Comparison of ENCODE assay signal across 8 cellular contexts in the genomic region with DNA sequence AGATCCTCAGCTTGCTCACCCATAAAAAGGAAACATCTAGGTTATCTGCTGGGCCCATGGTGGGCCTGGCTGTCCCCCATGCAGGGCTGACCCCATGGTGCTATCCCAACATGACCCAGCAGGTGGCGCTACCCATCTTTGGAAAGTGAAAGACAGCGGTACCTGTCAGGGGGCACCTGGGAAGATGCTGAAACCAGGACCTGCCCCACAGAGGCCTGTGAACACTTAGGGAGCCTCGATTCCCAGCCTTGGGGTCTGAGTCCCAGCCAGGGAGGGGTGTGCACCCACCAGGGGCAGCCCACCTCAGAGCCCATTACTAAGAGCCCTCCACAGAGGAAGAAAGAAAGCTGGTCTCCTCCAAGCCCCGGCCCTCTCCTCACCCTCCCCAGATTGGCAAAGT. TPM values are rescaled to one million over a fixed set of nuclear protein-coding genes. Genes with fewer than 3 reads are reported as not detected.
DNase-seq lines count a peak whose midpoint lies in the region; ATAC-seq and TF ChIP-seq lines count a peak whose summit lies in the region.

No MANE protein-coding gene starts in this region.

- no peaks in the 10 kb centered on the region for H3K9me3 ChIP-seq in DOHH2 (ENCODE audit: control insufficient read depth, insufficient read depth, low read length)
- H3K9me3 ChIP-seq in right cardiac atrium (ENCODE audit: control insufficient read depth, low read length), result no peaks in the 10 kb centered on the region

- H3K9me2 ChIP-seq in DOHH2 (replicated peaks; ENCODE audit: control insufficient read depth, low read length), result no peaks in the 10 kb centered on the region

- H3K9me3 Mint-ChIP-seq in activated naive CD4-positive, alpha-beta T cell treated with anti-CD3 and anti-CD28 coated beads, Interleukin-2, amount 50 U/mL, for 72 hours, result no peaks in the 10 kb centered on the region

- peaks cover 94% of the 10 kb centered on the region for H3K36me3 ChIP-seq in DOHH2 (ENCODE audit: control insufficient read depth, low read length)

- 33% methylated on average over 4 of the region's 4 CpGs for WGBS in right cardiac atrium

- peak overlapping the region; percentile 52 for H3K4me3 ChIP-seq in DOHH2 (ENCODE audit: low read length)
- no peak overlapping the region for H3K4me3 ChIP-seq in right cardiac atrium (ENCODE audit: low read length)

- peaks cover 4% of the 10 kb centered on the region for H3F3A ChIP-seq in DOHH2 (ENCODE audit: control insufficient read depth, insufficient read depth)

- intact Hi-C loops in right cardiac atrium (cut with DNase I), result loop anchor here in 3 of 4 donors (2.0 to 10.0 kb wide), 3 partner anchors 48 to 76 kb away; partner anchors contain the start of gene BICD2 (in 1 of the 3)

- H3K27ac Mint-ChIP-seq in activated naive CD4-positive, alpha-beta T cell treated with anti-CD3 and anti-CD28 coated beads, Interleukin-2, amount 50 U/mL, for 72 hours, result no peak overlapping the region

- H3K4me1 ChIP-seq in DOHH2 (ENCODE audit: control insufficient read depth, low read length) (peaks cover 59% of the 10 kb centered on the region), right cardiac atrium (ENCODE audit: control insufficient read depth, insufficient read depth, low read length) (no peaks in the 10 kb centered on the region)

- in situ Hi-C loops in SK-MEL-5 (cut with HindIII; ENCODE audit: low pct_unique_long_range_greater_than_20kb, low sequenced_read_pairs), result no loop called here

- ATAC-seq in HG03159 (IDR thresholded peaks at IDR 0.05; ENCODE audit: unreplicated experiment) (peak; percentile 56), right cardiac atrium (peak; percentile 15 to 50), HG02763 (IDR thresholded peaks at IDR 0.05; ENCODE audit: unreplicated experiment) (no peak)
- peak; percentile 76 to 77 for ATAC-seq in activated naive CD4-positive, alpha-beta T cell treated with anti-CD3 and anti-CD28 coated beads, Interleukin-2, amount 50 U/mL, for 72 hours

- H3K36me3 Mint-ChIP-seq in activated naive CD4-positive, alpha-beta T cell treated with anti-CD3 and anti-CD28 coated beads, Interleukin-2, amount 50 U/mL, for 72 hours, result peaks cover 15 to 22% of the 10 kb centered on the region in 2 donors

- peak; percentile 98 for TF ChIP-seq CTCF in DOHH2 (IDR thresholded peaks at IDR 0.05; ENCODE audit: low read depth, low read length, poor library complexity, severe bottlenecking)

- peak; percentile 65 for DNase-seq in SK-MEL-5 (ENCODE audit: low read depth, low spot score)
- peak; percentile 70 to 97 for DNase-seq in activated naive CD4-positive, alpha-beta T cell treated with anti-CD3 and anti-CD28 coated beads, Interleukin-2, amount 50 U/mL, for 72 hours (ENCODE audit: low spot score in 2 of 2)
- peak; percentile 54 to 85 (median 84) for DNase-seq in right cardiac atrium
- DNase-seq in stimulated activated CD4-positive, alpha-beta T cell treated with anti-CD3 and anti-CD28 coated beads, Interleukin-12 subunit alpha, Interleukin-12 subunit beta, amount 100 ng/mL, for 24 hours (ENCODE audit: low read depth in 2 of 2), result peak; percentile 52 to 80
- no peak for DNase-seq in middle frontal gyrus (ENCODE audit: extremely low spot score, low spot score)

- peak overlapping the region; percentile 67 for H3K27ac ChIP-seq in DOHH2 (ENCODE audit: low read depth, low read length)
- H3K27ac ChIP-seq in right cardiac atrium (ENCODE audit: low read length), result no peak overlapping the region

- peak overlapping the region; percentile 67 for H3K4me2 ChIP-seq in DOHH2 (ENCODE audit: low read length)

- H3K79me2 ChIP-seq in DOHH2 (ENCODE audit: control insufficient read depth, low read length), result peaks cover 30% of the 10 kb centered on the region

- H3K27me3 ChIP-seq in DOHH2 (ENCODE audit: control insufficient read depth, low read length), result no peaks in the 10 kb centered on the region
- no peaks in the 10 kb centered on the region for H3K27me3 ChIP-seq in right cardiac atrium (ENCODE audit: control insufficient read depth, insufficient read depth)

- 0 out of 2 replicates have a peak, but pooled peaks cover 2% of the 10 kb centered on the region for H4K20me1 ChIP-seq in DOHH2 (ENCODE audit: control insufficient read depth, insufficient read depth, low read depth, low read length)

RNA-seq across cellular contexts. Expression of gene IPPK, which starts 46.6 kb away (rescaled TPM):
- total RNA-seq in SK-MEL-5 (2014; rRNA removed; shearing (Covaris generic)), result 14.8 and 17.9 TPM in 2 replicates
- 10.6 and 18.8 TPM in 2 replicates for polyA plus RNA-seq in SK-MEL-5 (2015; cell fraction: cytosol; rRNA removed)
- 20.2 and 21.1 TPM in 2 replicates for polyA plus RNA-seq in SK-MEL-5 (2015; cell fraction: nucleus; rRNA removed)
- total RNA-seq in activated naive CD4-positive, alpha-beta T cell treated with anti-CD3 and anti-CD28 coated beads, Interleukin-2, amount 50 U/mL, for 72 hours, result 10 to 100 TPM; 14.0 to 14.1 TPM
- total RNA-seq in right cardiac atrium, result 10 to 100 TPM; 10.2 to 20.9 (median 11.6) TPM
- polyA plus RNA-seq in right cardiac atrium, result 8.6 TPM

RNA-seq across cellular contexts. Expression of gene BICD2, which starts 48.1 kb away (rescaled TPM):
- 39.2 and 43.1 TPM in 2 replicates for total RNA-seq in SK-MEL-5 (2014; rRNA removed; shearing (Covaris generic))
- polyA plus RNA-seq in SK-MEL-5 (2015; cell fraction: cytosol; rRNA removed), result 39.7 and 45.4 TPM in 2 replicates
- 24.2 and 31.5 TPM in 2 replicates for polyA plus RNA-seq in SK-MEL-5 (2015; cell fraction: nucleus; rRNA removed)
- 10 to 100 TPM; 15.0 to 15.3 TPM for total RNA-seq in activated naive CD4-positive, alpha-beta T cell treated with anti-CD3 and anti-CD28 coated beads, Interleukin-2, amount 50 U/mL, for 72 hours
- total RNA-seq in right cardiac atrium, result 10 to 100 TPM; 29.5 to 36.0 (median 33.8) TPM
- polyA plus RNA-seq in right cardiac atrium, result 20.0 TPM
